Comparison of ENCODE assay signal across 8 cellular contexts in the genomic region with DNA sequence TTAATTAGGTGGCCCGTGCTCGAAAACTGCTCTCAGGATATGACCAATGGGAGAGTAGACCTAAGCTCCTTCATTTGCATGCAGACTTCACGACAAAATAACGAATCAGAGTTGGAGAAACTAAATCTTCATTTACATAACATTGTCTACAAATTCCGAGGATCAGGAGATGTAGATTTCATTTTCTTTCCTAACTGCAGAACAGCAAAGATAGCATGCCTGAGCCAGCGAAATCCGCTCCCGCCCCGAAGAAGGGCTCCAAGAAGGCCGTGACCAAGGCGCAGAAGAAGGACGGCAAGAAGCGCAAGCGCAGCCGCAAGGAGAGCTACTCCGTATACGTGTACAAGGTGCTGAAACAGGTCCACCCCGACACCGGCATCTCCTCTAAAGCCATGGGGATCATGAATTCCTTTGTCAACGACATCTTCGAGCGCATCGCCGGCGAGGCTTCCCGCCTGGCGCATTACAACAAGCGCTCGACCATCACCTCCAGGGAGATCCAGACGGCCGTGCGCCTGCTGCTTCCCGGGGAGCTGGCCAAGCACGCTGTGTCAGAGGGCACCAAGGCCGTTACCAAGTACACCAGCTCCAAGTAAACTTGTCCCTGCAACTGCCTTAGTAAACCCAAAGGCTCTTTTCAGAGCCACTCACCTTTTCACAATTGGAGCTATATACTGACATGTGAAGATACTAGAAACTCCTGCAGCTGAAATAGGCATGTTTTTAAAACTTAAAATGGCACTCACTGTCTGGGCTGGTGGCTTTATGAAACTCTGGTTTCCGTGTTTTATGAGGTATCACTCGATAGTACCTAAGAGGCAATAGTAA.
DNase-seq lines count a peak whose midpoint lies in the region; ATAC-seq lines count a peak whose summit lies in the region.

No MANE protein-coding gene starts in this region.

- no peaks in the 10 kb centered on the region for H3K27me3 Mint-ChIP-seq in dendritic cell treated with granulocyte-macrophage colony-stimulating factor and Interleukin-4, amounts not matched to agents 40 ng/mL and 50 ng/mL, for 4 days

- peak; percentile 53 for ATAC-seq in HG03378 (IDR thresholded peaks at IDR 0.05; ENCODE audit: unreplicated experiment)
- ATAC-seq in activated CD4-positive, CD25-positive, alpha-beta regulatory T cell treated with anti-CD3 and anti-CD28 coated beads, Interleukin-2, amount 50 U/mL, for 24 hours, result peak; percentile 91 to 94
- no peak for ATAC-seq in HG03108 (IDR thresholded peaks at IDR 0.05; ENCODE audit: unreplicated experiment)

- intact Hi-C loops in dendritic cell treated with granulocyte-macrophage colony-stimulating factor and Interleukin-4, amounts not matched to agents 40 ng/mL and 50 ng/mL, for 4 days (cut with micrococcal nuclease), result loop anchor here (5.0 kb wide), 1 partner anchor 34 kb away; a partner anchor contains a TSS

- no peaks in the 10 kb centered on the region for H3K36me3 Mint-ChIP-seq in dendritic cell treated with granulocyte-macrophage colony-stimulating factor and Interleukin-4, amounts not matched to agents 40 ng/mL and 50 ng/mL, for 4 days (ENCODE audit: low read depth)

- H3K27ac Mint-ChIP-seq in dendritic cell treated with granulocyte-macrophage colony-stimulating factor and Interleukin-4, amounts not matched to agents 40 ng/mL and 50 ng/mL, for 4 days, result peak overlapping the region; percentile 85

- no peaks in the 10 kb centered on the region for H3K9me3 Mint-ChIP-seq in dendritic cell treated with granulocyte-macrophage colony-stimulating factor and Interleukin-4, amounts not matched to agents 40 ng/mL and 50 ng/mL, for 4 days

- H3K4me3 Mint-ChIP-seq in dendritic cell treated with granulocyte-macrophage colony-stimulating factor and Interleukin-4, amounts not matched to agents 40 ng/mL and 50 ng/mL, for 4 days, result peak overlapping the region; percentile 85

- DNase-seq in GM03348 (ENCODE audit: low spot score) (peak; percentile 78), kidney glomerular epithelial cell (lab: John Stamatoyannopoulos, UW) (peak; percentile 89), NCI-H146 treated with DMSO at 0.1 percent for 48 hours (lab: John Stamatoyannopoulos, UW; ENCODE audit: unreplicated experiment) (no peak)
- peak; percentile 64 to 71 for DNase-seq in stimulated activated CD4-positive, alpha-beta T cell treated with anti-CD3 and anti-CD28 coated beads, Interleukin-2, amount 100 ng/mL, for 24 hours

- H3K4me1 Mint-ChIP-seq in dendritic cell treated with granulocyte-macrophage colony-stimulating factor and Interleukin-4, amounts not matched to agents 40 ng/mL and 50 ng/mL, for 4 days (ENCODE audit: low read depth), result peaks cover 26% of the 10 kb centered on the region
